ENCODE assay signal across 34 cellular contexts in the genomic region with DNA sequence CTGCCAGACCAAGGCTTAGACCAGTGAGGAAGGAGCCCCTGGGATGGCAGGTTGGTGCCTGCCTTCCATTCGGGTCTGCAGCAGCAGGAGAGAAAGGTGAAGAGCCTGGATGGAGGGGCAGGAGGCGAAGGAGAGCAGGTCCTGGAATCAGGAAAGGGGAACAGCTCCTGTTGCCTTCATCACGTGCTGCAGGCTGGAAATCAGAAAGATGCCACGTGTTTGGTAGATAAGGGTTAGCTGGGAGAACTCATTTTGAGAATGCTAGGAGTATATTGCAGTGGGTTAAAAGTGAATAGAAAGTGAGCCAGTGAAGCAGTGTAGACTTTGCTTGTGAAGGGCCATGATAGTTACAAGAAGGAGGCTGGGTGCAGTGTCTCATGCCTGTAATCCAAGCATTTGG.
"Had no signal": no experiment of that assay in that cellular context is flagged by ENCODE, and none has a peak within 500 bp of the region (broad histone marks: within the 10 kb centered on the region; RNA-seq: fewer than 3 reads in every experiment).

No MANE protein-coding gene starts in this region.

- DNase-seq: activated B cell treated with CpG ODN at 0.5 μM for 24 hours; activated CD4-positive, alpha-beta memory T cell treated with anti-CD3 and anti-CD28 coated beads for 36 hours; activated CD4-positive, alpha-beta T cell treated with anti-CD3 and anti-CD28 coated beads for 4 hours; activated CD4-positive, alpha-beta T cell treated with anti-CD3 and anti-CD28 coated beads, Interleukin-2, amount 10 ng/mL, durations not matched to agents 24 days and 14 days; activated CD4-positive, alpha-beta T cell treated with anti-CD3 and anti-CD28 coated beads, Interleukin-2, amount 50 U/mL, for 1 hour; activated CD4-positive, alpha-beta T cell treated with anti-CD3 and anti-CD28 coated beads, Interleukin-2, amount 50 U/mL, for 4 hours; activated CD4-positive, CD25-positive, alpha-beta regulatory T cell treated with anti-CD3 and anti-CD28 coated beads, Interleukin-2, amount 50 U/mL, for 72 hours; activated CD8-positive, alpha-beta memory T cell treated with anti-CD3 and anti-CD28 coated beads, Interleukin-2, amount 50 U/mL, for 4 hours; activated CD8-positive, alpha-beta T cell treated with anti-CD3 and anti-CD28 coated beads for 36 hours; activated effector memory CD4-positive, alpha-beta T cell treated with anti-CD3 and anti-CD28 coated beads, Interleukin-2, amount 50 U/mL, for 16 hours; activated gamma-delta T cell treated with Interleukin-2 at 50 U/mL for 16 hours; activated naive CD4-positive, alpha-beta T cell; activated naive CD4-positive, alpha-beta T cell treated with anti-CD3 and anti-CD28 coated beads for 36 hours; activated naive CD4-positive, alpha-beta T cell treated with anti-CD3 and anti-CD28 coated beads, Interleukin-2, amount 50 U/mL, for 16 hours; activated naive CD8-positive, alpha-beta T cell treated with anti-CD3 and anti-CD28 coated beads for 36 hours; activated T-cell treated with anti-CD3 and anti-CD28 coated beads for 4 hours; activated T-cell treated with anti-CD3 and anti-CD28 coated beads, Interleukin-2, amount 50 U/mL, for 1 hour; activated T-cell treated with anti-CD3 and anti-CD28 coated beads, Interleukin-2, amount 50 U/mL, for 4 hours; activated T-cell treated with anti-CD3 and anti-CD28 coated beads, Interleukin-2, amount 50 U/mL, for 72 hours; adrenal gland; amniotic stem cell; aorta; body of pancreas; brain microvascular endothelial cell; central memory CD4-positive, alpha-beta T cell; T-helper 1 cell; T-helper 2 cell; T-helper 9 cell had no signal

- H3K27me3 ChIP-seq: adrenal gland, brain microvascular endothelial cell, breast epithelium had no signal

- FAIRE-seq: astrocyte, TTC549 had no signal

- H3K4me1 ChIP-seq: adrenal gland, body of pancreas, breast epithelium had no signal

- H3K36me3 ChIP-seq: adrenal gland, brain microvascular endothelial cell, breast epithelium had no signal

- H3K4me3 ChIP-seq: adrenal gland, body of pancreas, breast epithelium had no signal

- ATAC-seq: activated CD8-positive, alpha-beta T cell treated with anti-CD3 and anti-CD28 coated beads for 36 hours; activated naive CD4-positive, alpha-beta T cell treated with anti-CD3 and anti-CD28 coated beads, Interleukin-2, amount 50 U/mL, for 72 hours; activated T-cell treated with anti-CD3 and anti-CD28 coated beads, Interleukin-2, amount 50 U/mL, for 4 hours; activated T-cell treated with anti-CD3 and anti-CD28 coated beads, Interleukin-2, amount 50 U/mL, for 72 hours; activated T-helper 17 cell treated with anti-CD3 and anti-CD28 coated beads, Interleukin-2, amount 50 U/mL, for 72 hours; body of pancreas had no signal

- H3K27ac ChIP-seq: adrenal gland, body of pancreas, brain microvascular endothelial cell, breast epithelium, VCaP had no signal

- H3K9me3 ChIP-seq: adrenal gland, body of pancreas had no signal
